15 cellular contexts compared by ENCODE assay signal in genomic region chr2:50922506-50922905, GRCh38.
"Had no signal": no experiment of that assay in that cellular context is flagged by ENCODE, and none has a peak within 500 bp of the region (broad histone marks: within the 10 kb centered on the region; RNA-seq: fewer than 3 reads in every experiment).

No MANE protein-coding gene starts in this region.

- H3K4me1 ChIP-seq: lower lobe of right lung, right atrium auricular region, transverse colon had no signal

- H3K27ac ChIP-seq: lower lobe of right lung, right atrium auricular region, transverse colon, WERI-Rb-1 had no signal

- H3K9me3 ChIP-seq: lower lobe of right lung, right atrium auricular region, transverse colon had no signal

- H3K4me3 ChIP-seq: lower lobe of right lung, right atrium auricular region, transverse colon had no signal

- H3K27me3 ChIP-seq: right atrium auricular region, transverse colon had no signal

- DNase-seq: activated CD4-positive, alpha-beta memory T cell treated with anti-CD3 and anti-CD28 coated beads, Interleukin-2, amount 10 ng/mL, durations not matched to agents 7 days and 5 days; activated CD4-positive, alpha-beta T cell treated with anti-CD3 and anti-CD28 coated beads for 36 hours; activated gamma-delta T cell treated with Interleukin-2 at 50 U/mL for 16 hours; activated naive CD8-positive, alpha-beta T cell treated with anti-CD3 and anti-CD28 coated beads for 36 hours; activated T-cell treated with anti-CD3 and anti-CD28 coated beads, Interleukin-2, amount 50 U/mL, for 72 hours; anterior cingulate cortex; cerebellar nuclear complex; hypothalamus; kidney glomerular epithelial cell; lower lobe of right lung; midbrain; small intestine; transverse colon; WERI-Rb-1 had no signal

- H3K36me3 ChIP-seq: lower lobe of right lung, right atrium auricular region, transverse colon, WERI-Rb-1 had no signal
